In the genomic region with DNA sequence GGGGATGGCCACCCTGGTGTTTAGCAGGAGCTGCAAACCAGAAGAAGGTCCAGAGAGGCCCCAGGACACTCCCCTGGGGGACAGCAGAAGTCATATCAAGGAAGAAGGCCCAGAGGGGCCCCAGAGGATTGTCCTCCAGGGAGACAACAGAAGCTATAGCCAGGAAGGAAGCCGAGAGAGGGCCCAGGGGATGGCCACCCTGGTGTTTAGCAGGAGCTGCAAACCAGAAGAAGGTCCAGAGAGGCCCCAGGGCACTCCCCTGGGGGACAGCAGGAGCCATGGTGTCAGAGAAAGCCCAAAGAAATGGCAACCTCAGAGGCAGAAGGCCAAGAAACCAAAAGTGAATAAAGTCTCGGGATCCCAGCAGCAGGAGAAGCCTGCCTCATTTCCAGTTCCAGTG, we compare ENCODE assay signal across 7 cellular contexts. TPM values are rescaled to one million over a fixed set of nuclear protein-coding genes. Genes with fewer than 3 reads are reported as not detected.
"Had no signal": no experiment of that assay in that cellular context is flagged by ENCODE, and none has a peak within 500 bp of the region (broad histone marks: within the 10 kb centered on the region; RNA-seq: fewer than 3 reads in every experiment).

No MANE protein-coding gene starts in this region.

RNA-seq across cellular contexts. Expression of a gene that starts 2.1 kb away (rescaled TPM):
- total RNA-seq: GM23248, GM23338, H4, H7, HFFc6 had no signal

RNA-seq across cellular contexts. Expression of a gene that starts 11.8 kb away (rescaled TPM):
- total RNA-seq: GM23248, GM23338, H1, H4, H7, H9, HFFc6 had no signal
